ENCODE assay signal across 12 cellular contexts in the genomic region with DNA sequence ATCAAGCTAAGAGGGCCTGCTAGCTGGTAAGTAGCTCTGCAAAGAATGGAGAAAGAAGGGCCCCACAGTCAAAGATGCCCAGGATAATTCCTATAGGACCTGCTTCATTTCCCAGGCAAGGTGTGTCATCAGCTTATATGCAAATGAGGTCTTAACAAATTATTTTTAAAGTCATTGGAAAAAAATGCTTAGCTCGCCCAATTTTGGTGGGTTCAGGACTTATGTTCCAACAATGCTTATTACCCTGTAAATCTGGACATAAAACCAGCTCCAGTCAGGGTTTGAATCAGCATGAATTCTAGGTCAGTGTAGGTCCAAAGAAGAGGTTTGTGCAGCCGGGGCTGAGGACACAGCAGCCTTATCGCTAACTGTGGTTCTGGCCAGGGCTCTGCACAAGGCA. TPM values are rescaled to one million over a fixed set of nuclear protein-coding genes. Genes with fewer than 3 reads are reported as not detected.
DNase-seq lines count a peak whose midpoint lies in the region; ATAC-seq, FAIRE-seq and TF ChIP-seq lines count a peak whose summit lies in the region.
"Had no signal": no experiment of that assay in that cellular context is flagged by ENCODE, and none has a peak within 500 bp of the region (broad histone marks: within the 10 kb centered on the region; RNA-seq: fewer than 3 reads in every experiment).

No MANE protein-coding gene starts in this region.

- in situ Hi-C loops in HepG2 (cut with HindIII; ENCODE audit: extremely low pct_ligation_motif_present, low pct_unique_long_range_greater_than_20kb) = no loop called here

- peaks cover 2% of the 10 kb centered on the region for H3K4me1 Mint-ChIP-seq in progenitor cell of endocrine pancreas (ENCODE audit: low read depth)
- H3K4me1 Mint-ChIP-seq: CD8-positive, alpha-beta memory T cell; GM23338 had no signal

- TF ChIP-seq POLR2A in HepG2 (IDR thresholded peaks at IDR 0.05; ENCODE audit: insufficient read depth in 1 of 2, low read depth in 2 of 2, low read length in 2 of 2) = no peak
- no peak for TF ChIP-seq POLR2A in right lobe of liver (IDR thresholded peaks at IDR 0.05)

- no peak overlapping the region for H4K91ac ChIP-seq in trophoblast cell (ENCODE audit: low read depth, low read length)

- no peak overlapping the region for H4K12ac ChIP-seq in trophoblast cell (ENCODE audit: low read depth, low read length)

- CTCF ChIA-PET in HepG2 (lab: Yijun Ruan, JAX; ENCODE audit: low intra/inter-chr PET ratio, low total read pairs) = no interaction called here

- BruUV-seq in HepG2 (replicated peaks; lab: Mats Ljungman, UMichigan) = no TSS peak

- H3K4ac ChIP-seq in trophoblast cell (ENCODE audit: low read depth, low read length) = no peak overlapping the region

- H3K79me2 ChIP-seq in HepG2 (ENCODE audit: insufficient read depth, low read length) (no peaks in the 10 kb centered on the region), trophoblast cell (ENCODE audit: control insufficient read depth, insufficient read depth, low read length, poor library complexity) (no peaks in the 10 kb centered on the region)

- no peaks in the 10 kb centered on the region for H3K27me3 Mint-ChIP-seq in progenitor cell of endocrine pancreas
- H3K27me3 Mint-ChIP-seq: CD8-positive, alpha-beta memory T cell had no signal

- no peaks in the 10 kb centered on the region for H4K20me1 ChIP-seq in HepG2 (ENCODE audit: insufficient read depth, low read length)

- no peak overlapping the region for H2AK5ac ChIP-seq in trophoblast cell (ENCODE audit: low read length)

- WGBS in HepG2 (ENCODE audit: low lambda C conversion rate) = 96% methylated on average over 3 of the region's 3 CpGs
- 100% methylated on average over 1 of the region's 3 CpGs for WGBS in right lobe of liver (ENCODE audit: insufficient coverage, low coverage, low lambda C conversion rate, missing lambda C conversion rate)
- no CpG with 5 or more reads among the region's 3 CpGs for WGBS in trophoblast cell (ENCODE audit: extremely low coverage, insufficient coverage, insufficient read length)

- H3K9me3 ChIP-seq in HepG2 (ENCODE audit: low read length) (no peaks in the 10 kb centered on the region), right lobe of liver (no peaks in the 10 kb centered on the region), SK-N-MC (ENCODE audit: low read depth, low read length) (no peaks in the 10 kb centered on the region), trophoblast cell (ENCODE audit: insufficient read depth, low read depth, low read length) (peaks cover 1% of the 10 kb centered on the region)
- H3K9me3 ChIP-seq: BLaER1 had no signal

- TF ChIP-seq EP300 in HepG2 (IDR thresholded peaks at IDR 0.05; ENCODE audit: low read depth in 2 of 2, low read length in 2 of 2) (no peak), HepG2 (CRISPR knock-in tag; IDR thresholded peaks at IDR 0.05; ENCODE audit: borderline replicate concordance) (no peak)

- H3K18ac ChIP-seq in trophoblast cell (ENCODE audit: low read length) = no peak overlapping the region

- no peak overlapping the region for H2AFZ ChIP-seq in HepG2 (ENCODE audit: low read length)
- no peak overlapping the region for H2AFZ ChIP-seq in trophoblast cell (ENCODE audit: insufficient read depth, low read length, poor library complexity)
- H2AFZ ChIP-seq: GM23338 had no signal

- no peak overlapping the region for H3K4me3 Mint-ChIP-seq in progenitor cell of endocrine pancreas (ENCODE audit: low read depth)
- H3K4me3 Mint-ChIP-seq: CD8-positive, alpha-beta memory T cell; GM23338 had no signal

- POLR2A ChIA-PET in HepG2 (lab: Yijun Ruan, JAX) = interaction anchor here (1.6 to 3.8 kb wide), 4 partner anchors 15 to 37 kb away, joined by 5 to 18 read pairs (median 12); partner anchors contain the start of genes ACLY, KLHL11 and ODAD4

- H3K79me1 ChIP-seq in trophoblast cell (ENCODE audit: low read length) = no peaks in the 10 kb centered on the region

- H3K27ac ChIP-seq in HepG2 (ENCODE audit: extremely low read length, insufficient read depth, low read length) (no peak overlapping the region), right lobe of liver (no peak overlapping the region), SK-N-MC (0 out of 2 replicates have a peak overlapping the region, but pooled peaks have one; percentile 2), trophoblast cell (ENCODE audit: low read depth, low read length) (no peak overlapping the region)
- H3K27ac ChIP-seq: BLaER1 had no signal

- peaks cover 35% of the 10 kb centered on the region for H3K4me1 ChIP-seq in HepG2 (ENCODE audit: insufficient read depth, low read length)
- H3K4me1 ChIP-seq in right lobe of liver = peaks cover 0 to 17% (median 10%) of the 10 kb centered on the region in 4 donors
- H3K4me1 ChIP-seq in trophoblast cell (ENCODE audit: control insufficient read depth in 1 of 2, insufficient read depth in 2 of 2, low read length in 2 of 2) = peaks cover 0 to 13% of the 10 kb centered on the region in 2 experiments
- H3K4me1 ChIP-seq: BLaER1 had no signal

- H3K23ac ChIP-seq in trophoblast cell (ENCODE audit: low read length) = no peak overlapping the region

- no peak for TF ChIP-seq CTCF in HepG2 (CRISPR knock-in tag; IDR thresholded peaks at IDR 0.05)
- TF ChIP-seq CTCF in right lobe of liver (IDR thresholded peaks at IDR 0.05) = no peak
- no peak for TF ChIP-seq CTCF in progenitor cell of endocrine pancreas (IDR thresholded peaks at IDR 0.05; ENCODE audit: unreplicated experiment)

- H3K4me2 ChIP-seq in HepG2 (ENCODE audit: low read depth, low read length) (no peak overlapping the region), trophoblast cell (ENCODE audit: low read length) (no peak overlapping the region)
- H3K4me2 ChIP-seq: BLaER1, GM23338 had no signal

- ATAC-seq in HepG2 = no peak
- ATAC-seq in right lobe of liver = no peak
- ATAC-seq: GM23338 had no signal

- peaks cover 41 to 81% of the 10 kb centered on the region in 2 experiments for H3K36me3 ChIP-seq in HepG2 (replicated peaks in 1 of 2; ENCODE audit: control insufficient read depth in 1 of 2, insufficient read depth in 2 of 2, low read length in 2 of 2)
- peaks cover 5 to 48% (median 14%) of the 10 kb centered on the region in 4 donors for H3K36me3 ChIP-seq in right lobe of liver
- peaks cover 93% of the 10 kb centered on the region for H3K36me3 ChIP-seq in SK-N-MC (ENCODE audit: insufficient read depth, low read length)
- H3K36me3 ChIP-seq in trophoblast cell (ENCODE audit: control insufficient read depth in 1 of 2, insufficient read depth in 2 of 2, low read length in 2 of 2) = peaks cover 75 to 82% of the 10 kb centered on the region in 2 experiments

- H3K9ac ChIP-seq in HepG2 (ENCODE audit: insufficient read depth, low read depth, low read length) (no peak overlapping the region), SK-N-MC (ENCODE audit: insufficient read length) (no peak overlapping the region), trophoblast cell (ENCODE audit: low read length) (no peak overlapping the region)
- H3K9ac ChIP-seq: BLaER1 had no signal

- no peak overlapping the region for H2BK120ac ChIP-seq in trophoblast cell (ENCODE audit: insufficient read depth, low read length, poor library complexity)

- H2BK12ac ChIP-seq in trophoblast cell (ENCODE audit: low read length) = no peak overlapping the region

- no peak for TF ChIP-seq RAD21 in HepG2 (CRISPR knock-in tag; IDR thresholded peaks at IDR 0.05)

- H3K14ac ChIP-seq in trophoblast cell (ENCODE audit: low read length) = no peak overlapping the region

- H3K9me3 Mint-ChIP-seq in progenitor cell of endocrine pancreas (ENCODE audit: low read depth) = no peaks in the 10 kb centered on the region
- H3K9me3 Mint-ChIP-seq: CD8-positive, alpha-beta memory T cell; GM23338 had no signal

- H4K8ac ChIP-seq in trophoblast cell (ENCODE audit: low read depth, low read length) = no peak overlapping the region

- intact Hi-C loops in HepG2 (cut with micrococcal nuclease; ENCODE audit: unreplicated experiment) = no loop called here
- intact Hi-C loops in right lobe of liver (cut with DNase I) = no loop called here

- DNase-seq in HepG2 (ENCODE audit: low spot score) = no peak
- no peak for DNase-seq in right lobe of liver
- DNase-seq in SK-N-MC (ENCODE audit: low read depth, low spot score) = no peak
- no peak for DNase-seq in progenitor cell of endocrine pancreas (ENCODE audit: low spot score, unreplicated experiment)
- no peak for DNase-seq in RCC 7860 (ENCODE audit: low spot score)
- DNase-seq in trophoblast cell = no peak
- DNase-seq: AML-193; CD8-positive, alpha-beta memory T cell; H7 had no signal

- H3K4me3 ChIP-seq in HepG2 (replicated peaks in 1 of 3; ENCODE audit: insufficient read depth in 1 of 3, low read depth in 2 of 3, low read length in 3 of 3) = no peak overlapping the region
- H3K4me3 ChIP-seq in right lobe of liver = no peak overlapping the region
- no peak overlapping the region for H3K4me3 ChIP-seq in SK-N-MC
- H3K4me3 ChIP-seq in trophoblast cell (ENCODE audit: low read depth, low read length) = no peak overlapping the region
- H3K4me3 ChIP-seq: BLaER1, GM23338 had no signal

- FAIRE-seq in HepG2 (lab: Jason Lieb, UNC) (no peak), RCC 7860 (lab: Jason Lieb, UNC) (no peak)

- H2BK5ac ChIP-seq in trophoblast cell (ENCODE audit: low read depth, low read length, poor library complexity) = no peak overlapping the region

- peak overlapping the region; percentile 67 for H3K27ac Mint-ChIP-seq in progenitor cell of endocrine pancreas
- H3K27ac Mint-ChIP-seq: CD8-positive, alpha-beta memory T cell; GM23338 had no signal

- H3K36me3 Mint-ChIP-seq in progenitor cell of endocrine pancreas (ENCODE audit: insufficient read depth) = peaks cover 25% of the 10 kb centered on the region

- H3K27me3 ChIP-seq in HepG2 (ENCODE audit: control insufficient read depth in 1 of 2, insufficient read depth in 2 of 2, low read length in 2 of 2) = no peaks in the 10 kb centered on the region
- no peaks in the 10 kb centered on the region for H3K27me3 ChIP-seq in right lobe of liver
- no peaks in the 10 kb centered on the region for H3K27me3 ChIP-seq in trophoblast cell (ENCODE audit: insufficient read depth, low read length)
- H3K27me3 ChIP-seq: BLaER1 had no signal

RNA-seq across cellular contexts. Expression of gene ACLY, which starts 25.4 kb away (rescaled TPM):
- total RNA-seq in HepG2 (2016; rRNA removed; fragmentation: Illumina TruSeq; extraction: Trizol) = 218 and 277 TPM in 2 replicates
- total RNA-seq in HepG2 (2016; cell fraction: cytosol; rRNA removed; fragmentation: Illumina TruSeq; extraction: Trizol; ENCODE audit: low read depth) = 24.5 and 29.0 TPM in 2 replicates
- total RNA-seq in HepG2 (2016; cell fraction: insoluble cytoplasmic fraction; rRNA removed; fragmentation: Illumina TruSeq; extraction: Trizol) = 218 and 232 TPM in 2 replicates
- 75.9 and 85.9 TPM in 2 replicates for total RNA-seq in HepG2 (2016; cell fraction: membrane; rRNA removed; fragmentation: Illumina TruSeq; extraction: Trizol)
- 147 and 157 TPM in 2 replicates for total RNA-seq in HepG2 (2016; cell fraction: nucleus; rRNA removed; fragmentation: Illumina TruSeq; extraction: Trizol)
- polyA plus RNA-seq in HepG2 (2011; rRNA removed) = 111 and 143 TPM in 2 replicates
- 98.4 and 118 TPM in 2 replicates for polyA plus RNA-seq in HepG2 (2011; cell fraction: cytosol; rRNA removed)
- 94.3 and 115 TPM in 2 replicates for polyA plus RNA-seq in HepG2 (2011; cell fraction: nucleus; rRNA removed)
- 93.3 and 115 TPM in 2 replicates for polyA plus RNA-seq in HepG2 (2012)
- 12.6 and 14.2 TPM in 2 replicates for polyA plus RNA-seq in HepG2 (2016; cell fraction: cytosol; fragmentation: Illumina TruSeq; extraction: Trizol; ENCODE audit: low read depth)
- polyA plus RNA-seq in HepG2 (2016; cell fraction: insoluble cytoplasmic fraction; fragmentation: Illumina TruSeq; extraction: Trizol; ENCODE audit: low read depth) = 183 and 215 TPM in 2 replicates
- polyA plus RNA-seq in HepG2 (2016; cell fraction: membrane; fragmentation: Illumina TruSeq; extraction: Trizol; ENCODE audit: low read depth) = 30.1 and 37.0 TPM in 2 replicates
- 178 and 193 TPM in 2 replicates for polyA plus RNA-seq in HepG2 (2016; cell fraction: nucleus; fragmentation: Illumina TruSeq; extraction: Trizol; ENCODE audit: insufficient read depth, low read depth)
- 364 TPM in 2 replicates for polyA minus RNA-seq in HepG2 (2011; rRNA and poly(A)+ RNA removed; ENCODE audit: low replicate concordance)
- 190 and 249 TPM in 2 replicates for polyA minus RNA-seq in HepG2 (2011; cell fraction: cytosol; rRNA and poly(A)+ RNA removed)
- 60.3 and 96.6 TPM in 2 replicates for polyA minus RNA-seq in HepG2 (2011; cell fraction: nucleus; rRNA and poly(A)+ RNA removed)
- 10 to 100 TPM; 16.6 to 95.9 (median 33.6) TPM for total RNA-seq in right lobe of liver
- total RNA-seq in progenitor cell of endocrine pancreas = 186 and 188 TPM in 2 replicates
- polyA plus RNA-seq in trophoblast cell (2013) = 147 TPM in 2 replicates

RNA-seq across cellular contexts. Expression of gene KLHL11, which starts 28.2 kb away (rescaled TPM):
- total RNA-seq in HepG2 (2016; rRNA removed; fragmentation: Illumina TruSeq; extraction: Trizol) = 27.5 and 37.1 TPM in 2 replicates
- total RNA-seq in HepG2 (2016; cell fraction: cytosol; rRNA removed; fragmentation: Illumina TruSeq; extraction: Trizol; ENCODE audit: low read depth) = 2.5 and 3.0 TPM in 2 replicates
- 25.7 and 35.1 TPM in 2 replicates for total RNA-seq in HepG2 (2016; cell fraction: insoluble cytoplasmic fraction; rRNA removed; fragmentation: Illumina TruSeq; extraction: Trizol)
- 6.3 and 7.6 TPM in 2 replicates for total RNA-seq in HepG2 (2016; cell fraction: membrane; rRNA removed; fragmentation: Illumina TruSeq; extraction: Trizol)
- 18.3 and 20.0 TPM in 2 replicates for total RNA-seq in HepG2 (2016; cell fraction: nucleus; rRNA removed; fragmentation: Illumina TruSeq; extraction: Trizol)
- 7.4 and 7.7 TPM in 2 replicates for polyA plus RNA-seq in HepG2 (2011; rRNA removed)
- 4.0 and 5.2 TPM in 2 replicates for polyA plus RNA-seq in HepG2 (2011; cell fraction: cytosol; rRNA removed)
- polyA plus RNA-seq in HepG2 (2011; cell fraction: nucleus; rRNA removed) = 5.7 and 5.8 TPM in 2 replicates
- 1.4 and 1.9 TPM in 2 replicates for polyA plus RNA-seq in HepG2 (2012)
- polyA plus RNA-seq in HepG2 (2016; cell fraction: cytosol; fragmentation: Illumina TruSeq; extraction: Trizol; ENCODE audit: low read depth) = 0.03 and 0.08 TPM in 2 replicates
- polyA plus RNA-seq in HepG2 (2016; cell fraction: insoluble cytoplasmic fraction; fragmentation: Illumina TruSeq; extraction: Trizol; ENCODE audit: low read depth) = 2.2 and 2.6 TPM in 2 replicates
- polyA plus RNA-seq in HepG2 (2016; cell fraction: membrane; fragmentation: Illumina TruSeq; extraction: Trizol; ENCODE audit: low read depth) = 0.37 and 0.49 TPM in 2 replicates
- polyA plus RNA-seq in HepG2 (2016; cell fraction: nucleus; fragmentation: Illumina TruSeq; extraction: Trizol; ENCODE audit: insufficient read depth, low read depth) = 5.5 and 6.3 TPM in 2 replicates
- 26.1 and 45.0 TPM in 2 replicates for polyA minus RNA-seq in HepG2 (2011; rRNA and poly(A)+ RNA removed; ENCODE audit: low replicate concordance)
- 22.9 and 26.0 TPM in 2 replicates for polyA minus RNA-seq in HepG2 (2011; cell fraction: cytosol; rRNA and poly(A)+ RNA removed)
- polyA minus RNA-seq in HepG2 (2011; cell fraction: nucleus; rRNA and poly(A)+ RNA removed) = 10.8 and 17.8 TPM in 2 replicates
- total RNA-seq in right lobe of liver = 1 to 10 TPM; 2.9 to 7.0 (median 5.7) TPM
- total RNA-seq in progenitor cell of endocrine pancreas = 16.9 and 19.6 TPM in 2 replicates
- polyA plus RNA-seq in trophoblast cell (2013) = 5.1 and 5.2 TPM in 2 replicates

RNA-seq across cellular contexts. Expression of gene ODAD4, which starts 37.0 kb away (rescaled TPM):
- total RNA-seq in HepG2 (2016; rRNA removed; fragmentation: Illumina TruSeq; extraction: Trizol) (0.53 and 0.60 TPM in 2 replicates), right lobe of liver (under 1 TPM in 3 of 6 experiments, not detected in 3; 0.12 to 0.13 (median 0.12) TPM), progenitor cell of endocrine pancreas (6.3 and 7.1 TPM in 2 replicates)
- 0.18 TPM in 1 of 2 replicates, not detected in the other for total RNA-seq in HepG2 (2016; cell fraction: cytosol; rRNA removed; fragmentation: Illumina TruSeq; extraction: Trizol; ENCODE audit: low read depth)
- 0.41 and 0.92 TPM in 2 replicates for total RNA-seq in HepG2 (2016; cell fraction: insoluble cytoplasmic fraction; rRNA removed; fragmentation: Illumina TruSeq; extraction: Trizol)
- 0.09 and 0.28 TPM in 2 replicates for total RNA-seq in HepG2 (2016; cell fraction: membrane; rRNA removed; fragmentation: Illumina TruSeq; extraction: Trizol)
- total RNA-seq in HepG2 (2016; cell fraction: nucleus; rRNA removed; fragmentation: Illumina TruSeq; extraction: Trizol) = 0.37 and 1.4 TPM in 2 replicates
- 0.48 and 0.73 TPM in 2 replicates for polyA plus RNA-seq in HepG2 (2011; rRNA removed)
- 0.15 and 0.35 TPM in 2 replicates for polyA plus RNA-seq in HepG2 (2011; cell fraction: cytosol; rRNA removed)
- 0.88 and 1.5 TPM in 2 replicates for polyA plus RNA-seq in HepG2 (2011; cell fraction: nucleus; rRNA removed)
- polyA plus RNA-seq in HepG2 (2012) = 0.57 and 0.59 TPM in 2 replicates
- 0.10 TPM in 1 of 2 replicates, not detected in the other for polyA plus RNA-seq in HepG2 (2016; cell fraction: cytosol; fragmentation: Illumina TruSeq; extraction: Trizol; ENCODE audit: low read depth)
- polyA plus RNA-seq in HepG2 (2016; cell fraction: insoluble cytoplasmic fraction; fragmentation: Illumina TruSeq; extraction: Trizol; ENCODE audit: low read depth) = 0.72 and 1.5 TPM in 2 replicates
- 0.08 TPM in 1 of 2 replicates, not detected in the other for polyA plus RNA-seq in HepG2 (2016; cell fraction: membrane; fragmentation: Illumina TruSeq; extraction: Trizol; ENCODE audit: low read depth)
- polyA plus RNA-seq in HepG2 (2016; cell fraction: nucleus; fragmentation: Illumina TruSeq; extraction: Trizol; ENCODE audit: insufficient read depth, low read depth) = 0.74 and 1.3 TPM in 2 replicates
- 0.48 TPM in 1 of 2 replicates, not detected in the other for polyA minus RNA-seq in HepG2 (2011; rRNA and poly(A)+ RNA removed; ENCODE audit: low replicate concordance)
- polyA minus RNA-seq in HepG2 (2011; cell fraction: cytosol; rRNA and poly(A)+ RNA removed) = not detected in 2 replicates
- polyA minus RNA-seq in HepG2 (2011; cell fraction: nucleus; rRNA and poly(A)+ RNA removed) = 1.3 and 4.0 TPM in 2 replicates
- 0.74 and 0.75 TPM in 2 replicates for polyA plus RNA-seq in trophoblast cell (2013)

RNA-seq across cellular contexts. Expression of gene KLHL10, which starts 55.8 kb away (rescaled TPM):
- total RNA-seq in HepG2 (2016; rRNA removed; fragmentation: Illumina TruSeq; extraction: Trizol) = 0.04 TPM in 1 of 2 replicates, not detected in the other
- 0.09 TPM in 1 of 2 replicates, not detected in the other for total RNA-seq in HepG2 (2016; cell fraction: cytosol; rRNA removed; fragmentation: Illumina TruSeq; extraction: Trizol; ENCODE audit: low read depth)
- total RNA-seq in HepG2 (2016; cell fraction: insoluble cytoplasmic fraction; rRNA removed; fragmentation: Illumina TruSeq; extraction: Trizol) = 0.04 and 0.09 TPM in 2 replicates
- not detected in 2 replicates for total RNA-seq in HepG2 (2016; cell fraction: membrane; rRNA removed; fragmentation: Illumina TruSeq; extraction: Trizol)
- not detected in 2 replicates for total RNA-seq in HepG2 (2016; cell fraction: nucleus; rRNA removed; fragmentation: Illumina TruSeq; extraction: Trizol)
- polyA plus RNA-seq in HepG2 (2011; rRNA removed) = 0.05 and 0.08 TPM in 2 replicates
- 0.03 TPM in 1 of 2 replicates, not detected in the other for polyA plus RNA-seq in HepG2 (2011; cell fraction: cytosol; rRNA removed)
- polyA plus RNA-seq in HepG2 (2011; cell fraction: nucleus; rRNA removed) = 0.05 and 0.13 TPM in 2 replicates
- not detected in 2 replicates for polyA plus RNA-seq in HepG2 (2012)
- not detected in 2 replicates for polyA plus RNA-seq in HepG2 (2016; cell fraction: cytosol; fragmentation: Illumina TruSeq; extraction: Trizol; ENCODE audit: low read depth)
- not detected in 2 replicates for polyA plus RNA-seq in HepG2 (2016; cell fraction: insoluble cytoplasmic fraction; fragmentation: Illumina TruSeq; extraction: Trizol; ENCODE audit: low read depth)
- not detected in 2 replicates for polyA plus RNA-seq in HepG2 (2016; cell fraction: membrane; fragmentation: Illumina TruSeq; extraction: Trizol; ENCODE audit: low read depth)
- polyA plus RNA-seq in HepG2 (2016; cell fraction: nucleus; fragmentation: Illumina TruSeq; extraction: Trizol; ENCODE audit: insufficient read depth, low read depth) = not detected in 2 replicates
- polyA minus RNA-seq in HepG2 (2011; rRNA and poly(A)+ RNA removed; ENCODE audit: low replicate concordance) = 0.12 TPM in 1 of 2 replicates, not detected in the other
- not detected in 2 replicates for polyA minus RNA-seq in HepG2 (2011; cell fraction: cytosol; rRNA and poly(A)+ RNA removed)
- not detected in 2 replicates for polyA minus RNA-seq in HepG2 (2011; cell fraction: nucleus; rRNA and poly(A)+ RNA removed)
- total RNA-seq in right lobe of liver = not detected
- total RNA-seq in progenitor cell of endocrine pancreas = not detected in 2 replicates
- polyA plus RNA-seq in trophoblast cell (2013) = 0.03 and 0.05 TPM in 2 replicates
- total RNA-seq: CD8-positive, alpha-beta memory T cell; HT1080 had no signal

RNA-seq across cellular contexts. Expression of gene NT5C3B, which starts 57.4 kb away (rescaled TPM):
- total RNA-seq in HepG2 (2016; rRNA removed; fragmentation: Illumina TruSeq; extraction: Trizol) (92.1 and 104 TPM in 2 replicates), right lobe of liver (10 to 100 TPM; 19.9 to 30.7 (median 23.1) TPM), progenitor cell of endocrine pancreas (105 and 115 TPM in 2 replicates)
- 128 and 164 TPM in 2 replicates for total RNA-seq in HepG2 (2016; cell fraction: cytosol; rRNA removed; fragmentation: Illumina TruSeq; extraction: Trizol; ENCODE audit: low read depth)
- total RNA-seq in HepG2 (2016; cell fraction: insoluble cytoplasmic fraction; rRNA removed; fragmentation: Illumina TruSeq; extraction: Trizol) = 87.1 and 106 TPM in 2 replicates
- total RNA-seq in HepG2 (2016; cell fraction: membrane; rRNA removed; fragmentation: Illumina TruSeq; extraction: Trizol) = 198 and 220 TPM in 2 replicates
- 52.2 and 64.7 TPM in 2 replicates for total RNA-seq in HepG2 (2016; cell fraction: nucleus; rRNA removed; fragmentation: Illumina TruSeq; extraction: Trizol)
- 119 and 126 TPM in 2 replicates for polyA plus RNA-seq in HepG2 (2011; rRNA removed)
- polyA plus RNA-seq in HepG2 (2011; cell fraction: cytosol; rRNA removed) = 116 and 145 TPM in 2 replicates
- 119 TPM in 2 replicates for polyA plus RNA-seq in HepG2 (2011; cell fraction: nucleus; rRNA removed)
- polyA plus RNA-seq in HepG2 (2012) = 77.4 and 82.6 TPM in 2 replicates
- polyA plus RNA-seq in HepG2 (2016; cell fraction: cytosol; fragmentation: Illumina TruSeq; extraction: Trizol; ENCODE audit: low read depth) = 148 and 199 TPM in 2 replicates
- polyA plus RNA-seq in HepG2 (2016; cell fraction: insoluble cytoplasmic fraction; fragmentation: Illumina TruSeq; extraction: Trizol; ENCODE audit: low read depth) = 108 and 113 TPM in 2 replicates
- 207 and 224 TPM in 2 replicates for polyA plus RNA-seq in HepG2 (2016; cell fraction: membrane; fragmentation: Illumina TruSeq; extraction: Trizol; ENCODE audit: low read depth)
- 109 and 119 TPM in 2 replicates for polyA plus RNA-seq in HepG2 (2016; cell fraction: nucleus; fragmentation: Illumina TruSeq; extraction: Trizol; ENCODE audit: insufficient read depth, low read depth)
- 36.5 and 43.6 TPM in 2 replicates for polyA minus RNA-seq in HepG2 (2011; rRNA and poly(A)+ RNA removed; ENCODE audit: low replicate concordance)
- 32.3 and 34.1 TPM in 2 replicates for polyA minus RNA-seq in HepG2 (2011; cell fraction: cytosol; rRNA and poly(A)+ RNA removed)
- polyA minus RNA-seq in HepG2 (2011; cell fraction: nucleus; rRNA and poly(A)+ RNA removed) = 48.5 and 53.7 TPM in 2 replicates
- 45.0 and 48.0 TPM in 2 replicates for polyA plus RNA-seq in trophoblast cell (2013)
